In genomic region chr15:56679247-56679646, GRCh38 we compare ENCODE assay signal across 1 cellular context.
TF ChIP-seq lines count a peak whose summit lies in the region.

No MANE protein-coding gene starts in this region.

TF ChIP-seq in K562, 482 proteins besides CTCF, POLR2A, EP300 and RAD21 (continued from another document):
- TF ChIP-seq ZNF407 (IDR thresholded peaks at IDR 0.05; ENCODE audit: low read depth): no peak
